ENCODE assay signal across 25 cellular contexts in genomic region chr19:52557231-52557995, GRCh38.
"Had no signal": no experiment of that assay in that cellular context is flagged by ENCODE, and none has a peak within 500 bp of the region (broad histone marks: within the 10 kb centered on the region; RNA-seq: fewer than 3 reads in every experiment).

No MANE protein-coding gene starts in this region.

- H3K4me1 ChIP-seq: gastrocnemius medialis, parathyroid adenoma, right lobe of liver, stomach, tibial nerve, upper lobe of right lung, uterus had no signal

- H3K27ac Mint-ChIP-seq: mesothelial cell of epicardium, naive B cell, nephron, neural progenitor cell, progenitor cell of endocrine pancreas had no signal

- H3K4me3 ChIP-seq: lung, mucosa of descending colon, neural progenitor cell, right lobe of liver, stomach, thoracic aorta, tibial nerve, upper lobe of right lung, uterus had no signal

- H3K4me1 Mint-ChIP-seq: mesothelial cell of epicardium, naive B cell, nephron, neural progenitor cell had no signal

- H3K4me2 ChIP-seq: neural progenitor cell had no signal

- H3K9ac ChIP-seq: neural progenitor cell, parathyroid adenoma had no signal

- H3K27me3 Mint-ChIP-seq: effector memory CD8-positive, alpha-beta T cell; naive B cell; progenitor cell of endocrine pancreas had no signal

- H3K27ac ChIP-seq: gastrocnemius medialis, neural progenitor cell, parathyroid adenoma, right lobe of liver, stomach, thoracic aorta, tibial nerve, upper lobe of right lung, uterus had no signal

- DNase-seq: cortex of kidney; effector memory CD8-positive, alpha-beta T cell; gastrocnemius medialis; head of caudate nucleus; left ventricle myocardium superior; mesenchymal stem cell; mucosa of descending colon; naive B cell; right lobe of liver; small intestine; stimulated activated CD4-positive, alpha-beta T cell treated with anti-CD3 and anti-CD28 coated beads, Interleukin-15, amount 100 ng/mL, for 24 hours; stimulated activated CD4-positive, alpha-beta T cell treated with anti-CD3 and anti-CD28 coated beads, Interleukin-2, amount 100 ng/mL, for 48 hours; stimulated activated CD8-positive, alpha-beta memory T cell treated with anti-CD3 and anti-CD28 coated beads, Interleukin-4, amount 100 ng/mL, for 48 hours; stimulated activated naive CD4-positive, alpha-beta T cell treated with Interleukin-2 at 50 U/mL for 16 hours; stomach; upper lobe of right lung; uterus had no signal

- ATAC-seq: effector memory CD8-positive, alpha-beta T cell; gastrocnemius medialis; left ventricle myocardium superior; mucosa of descending colon; right lobe of liver; upper lobe of right lung had no signal

- H3K27me3 ChIP-seq: gastrocnemius medialis, neural progenitor cell, right lobe of liver, stomach, tibial nerve, upper lobe of right lung, uterus had no signal

- H2AFZ ChIP-seq: neural progenitor cell, parathyroid adenoma had no signal

- H3K4me3 Mint-ChIP-seq: effector memory CD8-positive, alpha-beta T cell; mesothelial cell of epicardium; nephron; neural progenitor cell had no signal

- H3K9me3 ChIP-seq: uterus had no signal

- H3K36me3 ChIP-seq: uterus had no signal
